Comparison of ENCODE assay signal across 19 cellular contexts in genomic region chr4:112861378-112862317, GRCh38.
A peak's percentile ranks its signal among the peaks of the same experiment; 100 is the strongest.
DNase-seq lines count a peak whose midpoint lies in the region; ATAC-seq, FAIRE-seq and TF ChIP-seq lines count a peak whose summit lies in the region.
"Had no signal": no experiment of that assay in that cellular context is flagged by ENCODE, and none has a peak within 500 bp of the region (broad histone marks: within the 10 kb centered on the region; RNA-seq: fewer than 3 reads in every experiment).

No MANE protein-coding gene starts in this region.

- BruUV-seq in HepG2 (replicated peaks; lab: Mats Ljungman, UMichigan) = no TSS peak

- H3K4me3 Mint-ChIP-seq in progenitor cell of endocrine pancreas (ENCODE audit: low read depth) (no peak overlapping the region), endothelial cell (ENCODE audit: unreplicated experiment) (no peak overlapping the region)
- no peak overlapping the region for H3K4me3 Mint-ChIP-seq in activated CD8-positive, alpha-beta memory T cell treated with anti-CD3 and anti-CD28 coated beads, Interleukin-2, amount 10 ng/mL, durations not matched to agents 7 days and 5 days
- H3K4me3 Mint-ChIP-seq: activated naive CD4-positive, alpha-beta T cell treated with anti-CD3 and anti-CD28 coated beads for 36 hours; CD14-positive monocyte; T-cell had no signal

- H3K4me1 Mint-ChIP-seq in progenitor cell of endocrine pancreas (ENCODE audit: low read depth) = peaks cover 15% of the 10 kb centered on the region
- H3K4me1 Mint-ChIP-seq in activated CD8-positive, alpha-beta memory T cell treated with anti-CD3 and anti-CD28 coated beads, Interleukin-2, amount 10 ng/mL, durations not matched to agents 7 days and 5 days = no peaks in the 10 kb centered on the region
- peaks cover 10% of the 10 kb centered on the region for H3K4me1 Mint-ChIP-seq in endothelial cell (ENCODE audit: unreplicated experiment)
- H3K4me1 Mint-ChIP-seq: CD14-positive monocyte, T-cell had no signal

- DNase-seq in HepG2 (ENCODE audit: low spot score) (no peak), right lobe of liver (no peak), esophagus muscularis mucosa (ENCODE audit: extremely low spot score) (no peak), progenitor cell of endocrine pancreas (ENCODE audit: low spot score, unreplicated experiment) (no peak), frontal cortex (ENCODE audit: low spot score in 2 of 2) (no peak), endothelial cell (ENCODE audit: low spot score) (no peak)
- no peak for DNase-seq in activated CD4-positive, alpha-beta T cell treated with anti-CD3 and anti-CD28 coated beads, Interleukin-2, amount 50 U/mL, for 4 hours
- no peak for DNase-seq in activated CD8-positive, alpha-beta memory T cell treated with anti-CD3 and anti-CD28 coated beads, Interleukin-2, amount 10 ng/mL, durations not matched to agents 7 days and 5 days
- DNase-seq: activated CD4-positive, alpha-beta T cell treated with anti-CD3 and anti-CD28 coated beads, Interleukin-2, amount 50 U/mL, for 48 hours; activated naive CD4-positive, alpha-beta T cell treated with anti-CD3 and anti-CD28 coated beads for 36 hours; activated T-cell treated with anti-CD3 and anti-CD28 coated beads, Interleukin-2, amount 50 U/mL, for 1 hour; NCI-H2029 treated with DMSO at 0.1 percent for 48 hours; NCI-H446 treated with DMSO at 0.1 percent for 48 hours; T-cell had no signal

- no peaks in the 10 kb centered on the region for H3K36me3 ChIP-seq in HepG2 (replicated peaks in 1 of 2; ENCODE audit: control insufficient read depth in 1 of 2, insufficient read depth in 2 of 2, low read length in 2 of 2)
- no peaks in the 10 kb centered on the region for H3K36me3 ChIP-seq in right lobe of liver
- H3K36me3 ChIP-seq in esophagus muscularis mucosa = no peaks in the 10 kb centered on the region

- H2AFZ ChIP-seq in HepG2 (ENCODE audit: low read length) = no peak overlapping the region
- H2AFZ ChIP-seq: parathyroid adenoma had no signal

- POLR2A ChIA-PET in HepG2 (lab: Yijun Ruan, JAX) = no interaction called here

- H4K20me1 ChIP-seq in HepG2 (ENCODE audit: insufficient read depth, low read length) = no peaks in the 10 kb centered on the region

- TF ChIP-seq RAD21 in HepG2 (CRISPR knock-in tag; IDR thresholded peaks at IDR 0.05) = no peak

- ATAC-seq in HepG2 = no peak
- no peak for ATAC-seq in right lobe of liver
- no peak for ATAC-seq in activated CD8-positive, alpha-beta memory T cell treated with anti-CD3 and anti-CD28 coated beads, Interleukin-2, amount 10 ng/mL, durations not matched to agents 7 days and 5 days
- ATAC-seq: T-cell had no signal

- H3K9ac ChIP-seq in HepG2 (ENCODE audit: insufficient read depth, low read depth, low read length) = no peak overlapping the region
- H3K9ac ChIP-seq: KMS-11, parathyroid adenoma had no signal

- intact Hi-C loops in HepG2 (cut with micrococcal nuclease; ENCODE audit: unreplicated experiment) (no loop called here), right lobe of liver (cut with DNase I) (no loop called here), esophagus muscularis mucosa (cut with DNase I) (no loop called here)

- H3K27me3 ChIP-seq in HepG2 (ENCODE audit: control insufficient read depth in 1 of 2, insufficient read depth in 2 of 2, low read length in 2 of 2) (no peaks in the 10 kb centered on the region), right lobe of liver (no peaks in the 10 kb centered on the region), esophagus muscularis mucosa (no peaks in the 10 kb centered on the region)

- H3K27ac Mint-ChIP-seq in progenitor cell of endocrine pancreas (peak overlapping the region; percentile 29), endothelial cell (ENCODE audit: unreplicated experiment) (no peak overlapping the region)
- H3K27ac Mint-ChIP-seq in activated CD8-positive, alpha-beta memory T cell treated with anti-CD3 and anti-CD28 coated beads, Interleukin-2, amount 10 ng/mL, durations not matched to agents 7 days and 5 days = no peak overlapping the region
- H3K27ac Mint-ChIP-seq: activated naive CD4-positive, alpha-beta T cell treated with anti-CD3 and anti-CD28 coated beads for 36 hours; CD14-positive monocyte; T-cell had no signal

- TF ChIP-seq POLR2A in HepG2 (IDR thresholded peaks at IDR 0.05; ENCODE audit: insufficient read depth in 1 of 2, low read depth in 2 of 2, low read length in 2 of 2) (no peak), right lobe of liver (IDR thresholded peaks at IDR 0.05) (no peak), esophagus muscularis mucosa (IDR thresholded peaks at IDR 0.05; ENCODE audit: low read depth) (no peak)

- no peaks in the 10 kb centered on the region for H3K9me3 ChIP-seq in HepG2 (ENCODE audit: low read length)
- no peaks in the 10 kb centered on the region for H3K9me3 ChIP-seq in right lobe of liver
- H3K9me3 ChIP-seq in esophagus muscularis mucosa = no peaks in the 10 kb centered on the region

- 63% methylated on average over 5 of the region's 5 CpGs for WGBS in HepG2 (ENCODE audit: low lambda C conversion rate)
- WGBS in right lobe of liver (ENCODE audit: insufficient coverage, low coverage, low lambda C conversion rate, missing lambda C conversion rate) = 62% methylated on average over 5 of the region's 5 CpGs
- 71% methylated on average over 5 of the region's 5 CpGs for WGBS in esophagus muscularis mucosa

- H3K9me3 Mint-ChIP-seq in progenitor cell of endocrine pancreas (ENCODE audit: low read depth) (no peaks in the 10 kb centered on the region), endothelial cell (ENCODE audit: unreplicated experiment) (no peaks in the 10 kb centered on the region)
- H3K9me3 Mint-ChIP-seq in activated CD8-positive, alpha-beta memory T cell treated with anti-CD3 and anti-CD28 coated beads, Interleukin-2, amount 10 ng/mL, durations not matched to agents 7 days and 5 days (ENCODE audit: low read depth) = no peaks in the 10 kb centered on the region
- H3K9me3 Mint-ChIP-seq: activated naive CD4-positive, alpha-beta T cell treated with anti-CD3 and anti-CD28 coated beads for 36 hours; CD14-positive monocyte; T-cell had no signal

- H3K4me3 ChIP-seq in HepG2 (replicated peaks in 1 of 3; ENCODE audit: insufficient read depth in 1 of 3, low read depth in 2 of 3, low read length in 3 of 3) (no peak overlapping the region), right lobe of liver (no peak overlapping the region), esophagus muscularis mucosa (peak overlapping the region in 2 of 4 donors; percentile 15 to 22)
- H3K4me3 ChIP-seq: coronary artery had no signal

- FAIRE-seq in HepG2 (lab: Jason Lieb, UNC) (no peak), frontal cortex (lab: Jason Lieb, UNC) (no peak)

- in situ Hi-C loops in HepG2 (cut with HindIII; ENCODE audit: extremely low pct_ligation_motif_present, low pct_unique_long_range_greater_than_20kb) = no loop called here

- H3K79me2 ChIP-seq in HepG2 (ENCODE audit: insufficient read depth, low read length) = no peaks in the 10 kb centered on the region
- H3K79me2 ChIP-seq: parathyroid adenoma had no signal

- no peak overlapping the region for H3K27ac ChIP-seq in HepG2 (ENCODE audit: extremely low read length, insufficient read depth, low read length)
- no peak overlapping the region for H3K27ac ChIP-seq in right lobe of liver
- peak overlapping the region; percentile 43 to 62 (median 52) for H3K27ac ChIP-seq in esophagus muscularis mucosa (replicated peaks in 1 of 4)
- H3K27ac ChIP-seq: coronary artery, epithelial cell of prostate, KMS-11, parathyroid adenoma had no signal

- H3K4me1 ChIP-seq in HepG2 (ENCODE audit: insufficient read depth, low read length) (no peaks in the 10 kb centered on the region), right lobe of liver (no peaks in the 10 kb centered on the region), esophagus muscularis mucosa (peaks cover 8 to 59% (median 31%) of the 10 kb centered on the region in 4 donors)
- H3K4me1 ChIP-seq: parathyroid adenoma had no signal

- no peak overlapping the region for H3K4me2 ChIP-seq in HepG2 (ENCODE audit: low read depth, low read length)
- H3K4me2 ChIP-seq: KMS-11 had no signal

- no peak for TF ChIP-seq CTCF in HepG2 (CRISPR knock-in tag; IDR thresholded peaks at IDR 0.05)
- no peak for TF ChIP-seq CTCF in right lobe of liver (IDR thresholded peaks at IDR 0.05)
- no peak for TF ChIP-seq CTCF in esophagus muscularis mucosa (IDR thresholded peaks at IDR 0.05)
- no peak for TF ChIP-seq CTCF in progenitor cell of endocrine pancreas (IDR thresholded peaks at IDR 0.05; ENCODE audit: unreplicated experiment)
- TF ChIP-seq CTCF in endothelial cell (IDR thresholded peaks at IDR 0.05; ENCODE audit: unreplicated experiment) = no peak

- no peaks in the 10 kb centered on the region for H3K36me3 Mint-ChIP-seq in progenitor cell of endocrine pancreas (ENCODE audit: insufficient read depth)
- H3K36me3 Mint-ChIP-seq in activated CD8-positive, alpha-beta memory T cell treated with anti-CD3 and anti-CD28 coated beads, Interleukin-2, amount 10 ng/mL, durations not matched to agents 7 days and 5 days = no peaks in the 10 kb centered on the region
- H3K36me3 Mint-ChIP-seq in endothelial cell (ENCODE audit: low read depth, unreplicated experiment) = no peaks in the 10 kb centered on the region
- H3K36me3 Mint-ChIP-seq: CD14-positive monocyte, T-cell had no signal

- TF ChIP-seq EP300 in HepG2 (IDR thresholded peaks at IDR 0.05; ENCODE audit: low read depth in 2 of 2, low read length in 2 of 2) = no peak
- no peak for TF ChIP-seq EP300 in HepG2 (CRISPR knock-in tag; IDR thresholded peaks at IDR 0.05; ENCODE audit: borderline replicate concordance)
- no peak for TF ChIP-seq EP300 in esophagus muscularis mucosa (IDR thresholded peaks at IDR 0.05)

- CTCF ChIA-PET in HepG2 (lab: Yijun Ruan, JAX; ENCODE audit: low intra/inter-chr PET ratio, low total read pairs) = no interaction called here
- CTCF ChIA-PET in activated CD8-positive, alpha-beta memory T cell treated with anti-CD3 and anti-CD28 coated beads, Interleukin-2, amount 10 ng/mL, durations not matched to agents 7 days and 5 days (lab: Charles Lee) = no interaction called here

- H3K27me3 Mint-ChIP-seq in progenitor cell of endocrine pancreas = no peaks in the 10 kb centered on the region
- H3K27me3 Mint-ChIP-seq in activated CD8-positive, alpha-beta memory T cell treated with anti-CD3 and anti-CD28 coated beads, Interleukin-2, amount 10 ng/mL, durations not matched to agents 7 days and 5 days = peaks cover 10% of the 10 kb centered on the region
- H3K27me3 Mint-ChIP-seq in endothelial cell (ENCODE audit: unreplicated experiment) = no peaks in the 10 kb centered on the region

TF ChIP-seq in HepG2, 621 proteins besides CTCF, POLR2A, EP300 and RAD21:
- TF ChIP-seq MAFK (conservative IDR thresholded peaks at IDR 0.05 in 1 of 2, IDR thresholded peaks at IDR 0.05 in 1 of 2; ENCODE audit: low read length in 2 of 2) = peak; percentile 51 to 75
- no peak for TF ChIP-seq ARNT (IDR thresholded peaks at IDR 0.05)
- TF ChIP-seq MAFF (IDR thresholded peaks at IDR 0.05; ENCODE audit: low read depth, low read length) = peak; percentile 52; the same call in 1 of the 2 replicates

Comparison
In these comparisons a context has a peak if more than half of its experiments do, and no peak if none do; other contexts are left out.
1. H3K27ac ChIP-seq: peak in esophagus muscularis mucosa (4 of 4); none in HepG2 (single experiment) and right lobe of liver (0 of 3).